35 cellular contexts compared by ENCODE assay signal in genomic region chr7:82087099-82087498, GRCh38.
"Had no signal": no experiment of that assay in that cellular context is flagged by ENCODE, and none has a peak within 500 bp of the region (broad histone marks: within the 10 kb centered on the region; RNA-seq: fewer than 3 reads in every experiment).

No MANE protein-coding gene starts in this region.

- H3K9me3 ChIP-seq: adrenal gland, body of pancreas, esophagus muscularis mucosa, gastrocnemius medialis, heart left ventricle had no signal

- H3K36me3 ChIP-seq: adrenal gland had no signal

- H3K27ac ChIP-seq: adrenal gland, body of pancreas, esophagus muscularis mucosa, foreskin keratinocyte, gastrocnemius medialis, heart left ventricle, WERI-Rb-1 had no signal

- FAIRE-seq: colon had no signal

- H3K27me3 Mint-ChIP-seq: activated B cell treated with CpG ODN at 0.5 μM for 24 hours; activated CD8-positive, alpha-beta T cell treated with anti-CD3 and anti-CD28 coated beads for 36 hours; activated naive CD4-positive, alpha-beta T cell treated with anti-CD3 and anti-CD28 coated beads, Interleukin-2, amount 50 U/mL, for 24 hours; activated naive CD8-positive, alpha-beta T cell treated with anti-CD3 and anti-CD28 coated beads for 36 hours; activated naive CD8-positive, alpha-beta T cell treated with anti-CD3 and anti-CD28 coated beads, Interleukin-2, amount 50 U/mL, for 24 hours; effector memory CD8-positive, alpha-beta T cell had no signal

- H3K27me3 ChIP-seq: adrenal gland, body of pancreas, esophagus muscularis mucosa, foreskin keratinocyte, gastrocnemius medialis, heart left ventricle had no signal

- H3K36me3 Mint-ChIP-seq: activated naive CD4-positive, alpha-beta T cell treated with anti-CD3 and anti-CD28 coated beads, Interleukin-2, amount 50 U/mL, for 24 hours; activated naive CD8-positive, alpha-beta T cell treated with anti-CD3 and anti-CD28 coated beads for 36 hours had no signal

- H3K4me1 ChIP-seq: body of pancreas, esophagus muscularis mucosa, foreskin keratinocyte had no signal

- H3K4me1 Mint-ChIP-seq: activated B cell treated with CpG ODN at 0.5 μM for 24 hours; activated naive CD4-positive, alpha-beta T cell treated with anti-CD3 and anti-CD28 coated beads, Interleukin-2, amount 50 U/mL, for 24 hours; activated naive CD8-positive, alpha-beta T cell treated with anti-CD3 and anti-CD28 coated beads for 36 hours; activated naive CD8-positive, alpha-beta T cell treated with anti-CD3 and anti-CD28 coated beads, Interleukin-2, amount 50 U/mL, for 24 hours had no signal

- H3K4me3 Mint-ChIP-seq: activated B cell treated with CpG ODN at 0.5 μM for 24 hours; activated CD8-positive, alpha-beta T cell treated with anti-CD3 and anti-CD28 coated beads for 36 hours; activated naive CD4-positive, alpha-beta T cell treated with anti-CD3 and anti-CD28 coated beads for 36 hours; activated naive CD4-positive, alpha-beta T cell treated with anti-CD3 and anti-CD28 coated beads, Interleukin-2, amount 50 U/mL, for 24 hours; activated naive CD8-positive, alpha-beta T cell treated with anti-CD3 and anti-CD28 coated beads for 36 hours; activated naive CD8-positive, alpha-beta T cell treated with anti-CD3 and anti-CD28 coated beads, Interleukin-2, amount 50 U/mL, for 24 hours; activated T-helper 1 cell treated with anti-CD3 and anti-CD28 coated beads, Interleukin-12 subunit alpha, Interleukin-12 subunit beta, Interleukin-2, Interleukin-4 antibody, amounts not matched to agents 30 ng/mL and 10 ng/mL and 1 ng/mL, durations not matched to agents 14 hours and 24 hours and 36 hours; effector memory CD8-positive, alpha-beta T cell; T-helper 1 cell treated with Interleukin-12 subunit alpha and Interleukin-12 subunit beta and Interleukin-4 antibody, amounts not matched to agents 30 μg/mL and 1 μg/mL, for 36 hours had no signal

- ATAC-seq: activated CD4-positive, CD25-positive, alpha-beta regulatory T cell treated with anti-CD3 and anti-CD28 coated beads, Interleukin-2, amount 50 U/mL, for 24 hours; activated CD8-positive, alpha-beta T cell treated with anti-CD3 and anti-CD28 coated beads for 36 hours; activated naive CD8-positive, alpha-beta T cell treated with anti-CD3 and anti-CD28 coated beads, Interleukin-2, amount 50 U/mL, for 24 hours; body of pancreas; effector memory CD8-positive, alpha-beta T cell; foreskin keratinocyte; heart left ventricle had no signal

- H3K4me3 ChIP-seq: adrenal gland, body of pancreas, esophagus muscularis mucosa, gastrocnemius medialis, heart left ventricle had no signal

- DNase-seq: activated B cell treated with CpG ODN at 0.5 μM for 24 hours; activated CD4-positive, alpha-beta T cell treated with anti-CD3 and anti-CD28 coated beads for 48 hours; activated CD4-positive, alpha-beta T cell treated with anti-CD3 and anti-CD28 coated beads, Interleukin-2, amount 50 U/mL, for 1 hour; activated CD4-positive, alpha-beta T cell treated with anti-CD3 and anti-CD28 coated beads, Interleukin-2, amount 50 U/mL, for 48 hours; activated CD8-positive, alpha-beta memory T cell treated with anti-CD3 and anti-CD28 coated beads for 24 hours; activated CD8-positive, alpha-beta memory T cell treated with anti-CD3 and anti-CD28 coated beads, Interleukin-2, amount 50 U/mL, for 4 hours; activated CD8-positive, alpha-beta T cell treated with anti-CD3 and anti-CD28 coated beads for 36 hours; activated effector memory CD4-positive, alpha-beta T cell treated with anti-CD3 and anti-CD28 coated beads, Interleukin-2, amount 50 U/mL, for 16 hours; activated naive CD4-positive, alpha-beta T cell treated with anti-CD3 and anti-CD28 coated beads for 36 hours; activated naive CD8-positive, alpha-beta T cell treated with anti-CD3 and anti-CD28 coated beads for 36 hours; activated naive CD8-positive, alpha-beta T cell treated with anti-CD3 and anti-CD28 coated beads, Interleukin-2, amount 50 U/mL, for 24 hours; activated T-cell treated with anti-CD3 and anti-CD28 coated beads, Interleukin-2, amount 50 U/mL, for 1 hour; activated T-cell treated with anti-CD3 and anti-CD28 coated beads, Interleukin-2, amount 50 U/mL, for 48 hours; adrenal gland; amygdala; aorta; body of pancreas; caudate nucleus; cortex of kidney; effector CD4-positive, alpha-beta T cell; effector memory CD8-positive, alpha-beta T cell; erythroblast; foreskin keratinocyte; gastrocnemius medialis; glutamatergic neuron; heart left ventricle; T1000; WERI-Rb-1 had no signal

- H3K9me3 Mint-ChIP-seq: activated naive CD4-positive, alpha-beta T cell treated with anti-CD3 and anti-CD28 coated beads for 36 hours; activated naive CD4-positive, alpha-beta T cell treated with anti-CD3 and anti-CD28 coated beads, Interleukin-2, amount 50 U/mL, for 24 hours; activated naive CD8-positive, alpha-beta T cell treated with anti-CD3 and anti-CD28 coated beads for 36 hours; activated T-helper 2 cell treated with anti-CD3 and anti-CD28 coated beads, Interferon-gamma antibody, Interleukin-2, Interleukin-4, amounts not matched to agents 10 μg/mL and 5 μg/mL and 100 μg/mL, durations not matched to agents 14 hours and 24 hours and 36 hours; T-helper 1 cell treated with Interleukin-12 subunit alpha and Interleukin-12 subunit beta and Interleukin-4 antibody, amounts not matched to agents 30 μg/mL and 1 μg/mL, for 36 hours had no signal

- H3K27ac Mint-ChIP-seq: activated B cell treated with CpG ODN at 0.5 μM for 24 hours; activated CD8-positive, alpha-beta T cell treated with anti-CD3 and anti-CD28 coated beads for 36 hours; activated naive CD4-positive, alpha-beta T cell treated with anti-CD3 and anti-CD28 coated beads for 36 hours; activated naive CD4-positive, alpha-beta T cell treated with anti-CD3 and anti-CD28 coated beads, Interleukin-2, amount 50 U/mL, for 24 hours; activated naive CD8-positive, alpha-beta T cell treated with anti-CD3 and anti-CD28 coated beads for 36 hours; activated naive CD8-positive, alpha-beta T cell treated with anti-CD3 and anti-CD28 coated beads, Interleukin-2, amount 50 U/mL, for 24 hours; activated T-helper 1 cell treated with anti-CD3 and anti-CD28 coated beads, Interleukin-12 subunit alpha, Interleukin-12 subunit beta, Interleukin-2, Interleukin-4 antibody, amounts not matched to agents 30 ng/mL and 10 ng/mL and 1 ng/mL, durations not matched to agents 14 hours and 24 hours and 36 hours; activated T-helper 2 cell treated with anti-CD3 and anti-CD28 coated beads, Interferon-gamma antibody, Interleukin-2, Interleukin-4, amounts not matched to agents 10 μg/mL and 5 μg/mL and 100 μg/mL, durations not matched to agents 14 hours and 24 hours and 36 hours; effector memory CD8-positive, alpha-beta T cell; T-helper 1 cell treated with Interleukin-12 subunit alpha and Interleukin-12 subunit beta and Interleukin-4 antibody, amounts not matched to agents 30 μg/mL and 1 μg/mL, for 36 hours had no signal
